12 cellular contexts compared by ENCODE assay signal in genomic region chr6:139973602-139974373, GRCh38.
DNase-seq lines count a peak whose midpoint lies in the region; ATAC-seq and TF ChIP-seq lines count a peak whose summit lies in the region.
"Had no signal": no experiment of that assay in that cellular context is flagged by ENCODE, and none has a peak within 500 bp of the region (broad histone marks: within the 10 kb centered on the region; RNA-seq: fewer than 3 reads in every experiment).

No MANE protein-coding gene starts in this region.

- DNase-seq in Ammon's horn (ENCODE audit: low spot score): peak; percentile 10
- DNase-seq in NCI-H446 treated with DMSO at 0.1 percent for 48 hours (lab: John Stamatoyannopoulos, UW): peak; percentile 17
- peak; percentile 68 for DNase-seq in epithelial cell of esophagus (ENCODE audit: low read depth)
- no peak for DNase-seq in NCI-H1417 (lab: John Stamatoyannopoulos, UW)
- DNase-seq: activated CD4-positive, alpha-beta T cell treated with anti-CD3 and anti-CD28 coated beads, Interleukin-2, amount 50 U/mL, for 1 hour; DMS79; NCI-H524 treated with DMSO at 0.1 percent for 48 hours had no signal

- peaks cover 7% of the 10 kb centered on the region for H3K9me3 ChIP-seq in mesodermal cell (ENCODE audit: control insufficient read depth, low read length)

- no peak overlapping the region for H3K4me3 ChIP-seq in epithelial cell of esophagus (ENCODE audit: low read length)
- H3K4me3 ChIP-seq in mesodermal cell (ENCODE audit: extremely low read depth, insufficient read depth, low read length, poor library complexity, severe bottlenecking): no peak overlapping the region

- H3K4me3 Mint-ChIP-seq in stimulated activated memory B cell treated with anti-CD40 and anti-IgM and Interleukin-4, amounts not matched to agents 10 μg/mL and 1 μg/mL and 100 μg/mL, for 72 hours: no peak overlapping the region
- H3K4me3 Mint-ChIP-seq: central memory CD8-positive, alpha-beta T cell had no signal

- no peaks in the 10 kb centered on the region for H3K27me3 Mint-ChIP-seq in stimulated activated memory B cell treated with anti-CD40 and anti-IgM and Interleukin-4, amounts not matched to agents 10 μg/mL and 1 μg/mL and 100 μg/mL, for 72 hours

- H3K4me1 Mint-ChIP-seq in stimulated activated memory B cell treated with anti-CD40 and anti-IgM and Interleukin-4, amounts not matched to agents 10 μg/mL and 1 μg/mL and 100 μg/mL, for 72 hours: peaks cover 26% of the 10 kb centered on the region

- H3K36me3 ChIP-seq in mesodermal cell (ENCODE audit: control insufficient read depth, insufficient read depth, low read length): no peaks in the 10 kb centered on the region

- peak overlapping the region; percentile 88 for H3K27ac ChIP-seq in mesodermal cell (ENCODE audit: low read depth, low read length, severe bottlenecking)

- WGBS in mesodermal cell (ENCODE audit: insufficient coverage in 2 of 2), 2 experiments: 46 to 70% methylated on average over 1 of the region's 4 CpGs

- no peaks in the 10 kb centered on the region for H3K36me3 Mint-ChIP-seq in stimulated activated memory B cell treated with anti-CD40 and anti-IgM and Interleukin-4, amounts not matched to agents 10 μg/mL and 1 μg/mL and 100 μg/mL, for 72 hours

- no peak for TF ChIP-seq CTCF in epithelial cell of esophagus (IDR thresholded peaks at IDR 0.05; ENCODE audit: insufficient read depth, low read depth, low read length, missing control alignments)

- no peak overlapping the region for H3K27ac Mint-ChIP-seq in stimulated activated memory B cell treated with anti-CD40 and anti-IgM and Interleukin-4, amounts not matched to agents 10 μg/mL and 1 μg/mL and 100 μg/mL, for 72 hours

- ATAC-seq in HG03108 (IDR thresholded peaks at IDR 0.05; ENCODE audit: unreplicated experiment): no peak
- no peak for ATAC-seq in stimulated activated memory B cell treated with anti-CD40 and anti-IgM and Interleukin-4, amounts not matched to agents 10 μg/mL and 1 μg/mL and 100 μg/mL, for 72 hours
- ATAC-seq in GM18502 (IDR thresholded peaks at IDR 0.05; ENCODE audit: poor library complexity, unreplicated experiment): no peak

- H3K9me3 Mint-ChIP-seq in stimulated activated memory B cell treated with anti-CD40 and anti-IgM and Interleukin-4, amounts not matched to agents 10 μg/mL and 1 μg/mL and 100 μg/mL, for 72 hours: peaks cover 3% of the 10 kb centered on the region
- H3K9me3 Mint-ChIP-seq: central memory CD8-positive, alpha-beta T cell had no signal

- peaks cover 31% of the 10 kb centered on the region for H3K4me1 ChIP-seq in mesodermal cell (ENCODE audit: control insufficient read depth, insufficient read depth, low read length, poor library complexity, severe bottlenecking)

Comparison
In these comparisons a context has a peak if more than half of its experiments do, and no peak if none do; other contexts are left out.
1. DNase-seq: peak in Ammon's horn (single experiment), NCI-H446 treated with DMSO at 0.1 percent for 48 hours (single experiment) and epithelial cell of esophagus (single experiment); none in NCI-H1417 (0 of 3).